2 cellular contexts compared by ENCODE assay signal in the genomic region with DNA sequence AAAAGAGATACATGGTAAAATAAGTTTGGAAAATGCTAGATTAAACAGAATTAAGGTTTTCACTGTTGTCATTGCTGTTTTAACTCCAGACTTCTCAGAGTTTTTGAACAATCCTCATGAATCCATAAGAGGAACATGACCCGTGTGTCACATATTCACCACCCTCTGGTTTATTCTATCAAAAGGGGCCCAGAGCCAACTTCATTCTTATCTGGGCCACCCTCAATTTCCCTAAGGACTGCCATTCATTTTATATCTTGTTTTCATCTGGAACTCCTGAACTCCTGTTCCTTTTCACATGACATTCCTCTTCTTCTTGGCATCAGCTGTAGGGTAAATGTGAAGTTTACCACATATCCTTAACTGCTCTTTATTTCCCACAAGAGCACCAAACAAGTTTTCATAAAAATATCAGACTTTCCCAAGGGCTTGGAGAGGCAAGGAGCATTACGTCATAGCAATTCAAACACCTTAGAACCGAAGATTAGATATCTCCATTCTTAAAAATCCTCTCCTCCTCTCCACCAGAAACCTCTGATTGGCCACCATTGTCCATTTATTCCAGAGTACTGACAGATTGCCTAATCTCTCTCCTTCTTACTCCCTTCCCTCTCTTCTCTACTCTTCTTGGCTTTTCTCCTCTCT.
TF ChIP-seq lines count a peak whose summit lies in the region.

No MANE protein-coding gene starts in this region.

TF ChIP-seq in HEK293, 187 proteins besides CTCF, POLR2A, EP300 and RAD21 (continued from another document):
- no peak for TF ChIP-seq ZNF292 (tag by site-specific recombination; IDR thresholded peaks at IDR 0.05; ENCODE audit: borderline replicate concordance, low read depth)

TF ChIP-seq in endothelial cell of umbilical vein, 7 proteins besides CTCF, POLR2A, EP300 and RAD21 (continued from another document):
- no peak for TF ChIP-seq GATA2 (IDR thresholded peaks at IDR 0.05; ENCODE audit: insufficient read depth, insufficient read length, low read depth, low read length)
